ENCODE assay signal across 8 cellular contexts in genomic region chr14:87049886-87050820, GRCh38.
DNase-seq lines count a peak whose midpoint lies in the region; TF ChIP-seq lines count a peak whose summit lies in the region.

No MANE protein-coding gene starts in this region.

- TF ChIP-seq CTCF in A673 (conservative IDR thresholded peaks at IDR 0.05; ENCODE audit: low read depth, low read length), result peak; percentile 67
- TF ChIP-seq CTCF in GM12875 (IDR thresholded peaks at IDR 0.05; ENCODE audit: borderline replicate concordance, insufficient read depth, low read depth, low read length), result peak; percentile 31; the same call in 1 of the 2 replicates
- peak; percentile 73 for TF ChIP-seq CTCF in epithelial cell of proximal tubule (conservative IDR thresholded peaks at IDR 0.05; ENCODE audit: low read depth, low read length)
- TF ChIP-seq CTCF in dorsolateral prefrontal cortex (IDR thresholded peaks at IDR 0.05 in 54 of 56, conservative IDR thresholded peaks at IDR 0.05 in 2 of 56; ENCODE audit: low read depth in 1 of 56, partially characterized antibody in 56 of 56), result peak in 28 of 56 donors; percentile 10 to 43 (median 22)

- H3K4me1 ChIP-seq in A673 (ENCODE audit: insufficient read depth, low read length, poor library complexity, severe bottlenecking), result no peaks in the 10 kb centered on the region
- no peaks in the 10 kb centered on the region for H3K4me1 ChIP-seq in effector memory CD4-positive, alpha-beta T cell (ENCODE audit: control insufficient read depth, insufficient read depth, low read length, poor library complexity, severe bottlenecking)

- H3K9me3 ChIP-seq in A673 (ENCODE audit: low read depth, low read length, poor library complexity, severe bottlenecking), result no peaks in the 10 kb centered on the region
- H3K9me3 ChIP-seq in effector memory CD4-positive, alpha-beta T cell (ENCODE audit: control insufficient read depth, low read length), result no peaks in the 10 kb centered on the region

- no peaks in the 10 kb centered on the region for H3K36me3 ChIP-seq in A673 (ENCODE audit: insufficient read depth, low read length, poor library complexity, severe bottlenecking)
- H3K36me3 ChIP-seq in effector memory CD4-positive, alpha-beta T cell (ENCODE audit: control insufficient read depth, insufficient read depth, low read length), result no peaks in the 10 kb centered on the region

- H3K27ac ChIP-seq in A673 (ENCODE audit: low read depth, low read length, poor library complexity, severe bottlenecking) (no peak overlapping the region), dorsolateral prefrontal cortex (no peak overlapping the region)
- no peak overlapping the region for H3K27ac ChIP-seq in effector memory CD4-positive, alpha-beta T cell (ENCODE audit: insufficient read depth, low read length, poor library complexity, severe bottlenecking)

- H3K4me3 ChIP-seq in A673 (ENCODE audit: low read depth, low read length, poor library complexity, severe bottlenecking) (no peak overlapping the region), GM12875 (ENCODE audit: low read depth, low read length) (no peak overlapping the region), epithelial cell of proximal tubule (ENCODE audit: low read depth, low read length) (no peak overlapping the region), dorsolateral prefrontal cortex (no peak overlapping the region)
- no peak overlapping the region for H3K4me3 ChIP-seq in effector memory CD4-positive, alpha-beta T cell (ENCODE audit: insufficient read depth, low read depth, low read length, poor library complexity, severe bottlenecking)

- CTCF ChIA-PET in A673 (lab: Charles Lee), result no interaction called here

- no TSS peak for BruUV-seq in A673 (replicated peaks; lab: Mats Ljungman, UMichigan)

- H3K27me3 ChIP-seq in A673 (replicated peaks; ENCODE audit: insufficient read depth, low read depth, low read length, poor library complexity) (no peaks in the 10 kb centered on the region), dorsolateral prefrontal cortex (no peaks in the 10 kb centered on the region)
- H3K27me3 ChIP-seq in effector memory CD4-positive, alpha-beta T cell (replicated peaks; ENCODE audit: control insufficient read depth, insufficient read depth, low read length, poor library complexity, severe bottlenecking), result no peaks in the 10 kb centered on the region

- POLR2A ChIA-PET in A673 (lab: Charles Lee; ENCODE audit: low non-redundant PET), result no interaction called here

- DNase-seq in A673 (ENCODE audit: low spot score), result peak; percentile 66
- peak; percentile 2 to 42 for DNase-seq in NCI-H446 (lab: John Stamatoyannopoulos, UW)
- no peak for DNase-seq in epithelial cell of proximal tubule (ENCODE audit: low read depth)
- no peak for DNase-seq in effector memory CD4-positive, alpha-beta T cell
- DNase-seq in dorsolateral prefrontal cortex, result no peak
- no peak for DNase-seq in activated naive CD4-positive, alpha-beta T cell treated with anti-CD3 and anti-CD28 coated beads, Interleukin-2, amount 50 U/mL, for 16 hours
- no peak for DNase-seq in CD1c-positive myeloid dendritic cell (ENCODE audit: extremely low spot score)

- intact Hi-C loops in A673 (cut with micrococcal nuclease; ENCODE audit: unreplicated experiment), result no loop called here
- intact Hi-C loops in dorsolateral prefrontal cortex (cut with DNase I), result no loop called here

Comparison
In these comparisons a context has a peak if more than half of its experiments do, and no peak if none do; other contexts are left out.
1. DNase-seq: peak in A673 (single experiment) and NCI-H446 (2 of 2); none in epithelial cell of proximal tubule (single experiment), effector memory CD4-positive, alpha-beta T cell (0 of 3), dorsolateral prefrontal cortex (0 of 10), activated naive CD4-positive, alpha-beta T cell treated with anti-CD3 and anti-CD28 coated beads, Interleukin-2, amount 50 U/mL, for 16 hours (single experiment) and CD1c-positive myeloid dendritic cell (single experiment).